In genomic region chr15:91950054-91950453, GRCh38 we compare ENCODE assay signal across 1 cellular context.
TF ChIP-seq lines count a peak whose summit lies in the region.

No MANE protein-coding gene starts in this region.

TF ChIP-seq in H1, 55 proteins besides CTCF, POLR2A, EP300 and RAD21:
- TF ChIP-seq ASH2L (IDR thresholded peaks at IDR 0.05; ENCODE audit: low read length) (no peak), POLR2AphosphoS5 (IDR thresholded peaks at IDR 0.05; ENCODE audit: low read depth, low read length) (no peak), PHF8 (conservative IDR thresholded peaks at IDR 0.05; ENCODE audit: low read depth, low read length) (no peak), TAF7 (optimal IDR thresholded peaks at IDR 0.05; ENCODE audit: borderline replicate concordance, low read depth, low read length) (no peak), KDM4A (IDR thresholded peaks at IDR 0.05; ENCODE audit: low read depth, low read length, severe bottlenecking) (no peak), RFX5 (IDR thresholded peaks at IDR 0.05; ENCODE audit: borderline replicate concordance, low read depth, low read length) (no peak), CHD7 (IDR thresholded peaks at IDR 0.05; ENCODE audit: insufficient replicate concordance, low read length) (no peak), CEBPB (IDR thresholded peaks at IDR 0.05; ENCODE audit: low read depth, low read length) (no peak), CREB1 (IDR thresholded peaks at IDR 0.05) (no peak), HDAC2 (IDR thresholded peaks at IDR 0.05; ENCODE audit: borderline replicate concordance in 1 of 2, low read depth in 2 of 2, low read length in 2 of 2) (no peak), KDM1A (IDR thresholded peaks at IDR 0.05; ENCODE audit: borderline replicate concordance, low read length) (no peak), NRF1 (IDR thresholded peaks at IDR 0.05; ENCODE audit: low read depth, low read length) (no peak), CBX8 (IDR thresholded peaks at IDR 0.05; ENCODE audit: borderline replicate concordance, low read depth, low read length) (no peak), SIX5 (IDR thresholded peaks at IDR 0.05; ENCODE audit: low read depth, low read length) (no peak)
